In the genomic region with DNA sequence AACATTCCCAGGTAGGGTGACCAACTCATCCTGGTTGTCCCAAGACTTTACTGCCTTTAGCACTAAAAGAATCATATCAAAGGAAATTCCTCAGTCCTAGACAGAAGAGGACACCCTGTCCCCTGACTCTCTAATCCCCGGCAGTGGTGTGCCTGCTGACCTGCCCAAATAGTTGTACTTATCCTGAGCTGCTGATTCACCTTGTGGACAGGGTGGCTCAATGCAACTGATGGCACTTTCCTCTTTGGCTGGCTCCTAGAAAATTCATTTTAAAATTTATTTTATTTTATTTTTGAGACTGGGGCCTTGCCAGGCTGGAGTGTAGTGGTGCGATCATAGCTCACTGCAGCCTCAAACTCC, we compare ENCODE assay signal across 12 cellular contexts.
A peak's percentile ranks its signal among the peaks of the same experiment; 100 is the strongest.
DNase-seq lines count a peak whose midpoint lies in the region; ATAC-seq, FAIRE-seq and TF ChIP-seq lines count a peak whose summit lies in the region.
"Had no signal": no experiment of that assay in that cellular context is flagged by ENCODE, and none has a peak within 500 bp of the region (broad histone marks: within the 10 kb centered on the region; RNA-seq: fewer than 3 reads in every experiment).

No MANE protein-coding gene starts in this region.

- POLR2A ChIA-PET in OCI-LY7 (lab: Charles Lee) = interaction anchor here (1.2 kb wide), 1 partner anchor 10 kb away, joined by 6 read pairs; no protein-coding TSS in a partner anchor

- H3K4me3 Mint-ChIP-seq in HFFc6 = no peak overlapping the region
- H3K4me3 Mint-ChIP-seq: activated T-cell treated with anti-CD3 and anti-CD28 coated beads, Interleukin-2, amount 50 U/mL, for 72 hours had no signal

- no peaks in the 10 kb centered on the region for H3K36me3 ChIP-seq in keratinocyte (ENCODE audit: control insufficient read depth in 2 of 2, extremely low read depth in 1 of 2, insufficient read depth in 2 of 2, low read length in 2 of 2)
- H3K36me3 ChIP-seq in subcutaneous abdominal adipose tissue (ENCODE audit: control insufficient read depth in 5 of 5, insufficient read depth in 5 of 5, low read length in 5 of 5) = no peaks in the 10 kb centered on the region
- no peaks in the 10 kb centered on the region for H3K36me3 ChIP-seq in OCI-LY7 (ENCODE audit: insufficient read depth, low read length)
- H3K36me3 ChIP-seq: BLaER1 treated with 17β-estradiol and CSF1 and Interleukin-3, amounts not matched to agents 10 nM and 100 nM had no signal

- peaks cover 60% of the 10 kb centered on the region for H3K4me1 ChIP-seq in keratinocyte (ENCODE audit: control insufficient read depth, extremely low read depth, insufficient read depth, low read length)
- peaks cover 11 to 39% (median 21%) of the 10 kb centered on the region in 5 donors for H3K4me1 ChIP-seq in subcutaneous abdominal adipose tissue (ENCODE audit: control insufficient read depth in 5 of 5, insufficient read depth in 5 of 5, low read length in 5 of 5)
- no peaks in the 10 kb centered on the region for H3K4me1 ChIP-seq in OCI-LY7 (ENCODE audit: insufficient read depth, low read length, poor library complexity, severe bottlenecking)

- H3K27me3 Mint-ChIP-seq in HFFc6 (ENCODE audit: insufficient read depth) = peaks cover 32% of the 10 kb centered on the region

- peak; percentile 63 for FAIRE-seq in keratinocyte (lab: Jason Lieb, UNC)

- H3K9me3 ChIP-seq in keratinocyte (ENCODE audit: control insufficient read depth, low read depth, low read length) (no peaks in the 10 kb centered on the region), subcutaneous abdominal adipose tissue (ENCODE audit: control insufficient read depth in 5 of 5, low read length in 5 of 5) (no peaks in the 10 kb centered on the region), OCI-LY7 (ENCODE audit: low read length) (no peaks in the 10 kb centered on the region)
- H3K9me3 ChIP-seq: BLaER1 treated with 17β-estradiol and CSF1 and Interleukin-3, amounts not matched to agents 10 nM and 100 nM had no signal

- H2AFZ ChIP-seq in keratinocyte (ENCODE audit: control insufficient read depth, low read length) (no peak overlapping the region), OCI-LY7 (ENCODE audit: low read length) (no peak overlapping the region)

- peaks cover 38% of the 10 kb centered on the region for H3K4me1 Mint-ChIP-seq in HFFc6 (ENCODE audit: low read depth)

- no peaks in the 10 kb centered on the region for H3K9me1 ChIP-seq in keratinocyte (ENCODE audit: control insufficient read depth, extremely low read depth, insufficient read depth, low read length)

- dilution Hi-C loops in keratinocyte (cut with MboI; ENCODE audit: extremely low pct_ligation_motif_present, low sequenced_read_pairs) = no loop called here

- no peak for ATAC-seq in GM19351 (IDR thresholded peaks at IDR 0.05; ENCODE audit: unreplicated experiment)
- ATAC-seq: activated T-cell treated with anti-CD3 and anti-CD28 coated beads, Interleukin-2, amount 50 U/mL, for 72 hours had no signal

- H3K9me3 Mint-ChIP-seq in HFFc6 = no peaks in the 10 kb centered on the region
- H3K9me3 Mint-ChIP-seq: activated T-cell treated with anti-CD3 and anti-CD28 coated beads, Interleukin-2, amount 50 U/mL, for 72 hours had no signal

- peak overlapping the region; percentile 22 for H3K4me2 ChIP-seq in keratinocyte (ENCODE audit: control insufficient read depth, extremely low read depth, insufficient read depth, low read depth, low read length)
- no peak overlapping the region for H3K4me2 ChIP-seq in OCI-LY7 (ENCODE audit: low read length)
- H3K4me2 ChIP-seq: BLaER1 treated with 17β-estradiol and CSF1 and Interleukin-3, amounts not matched to agents 10 nM and 100 nM had no signal

- no peaks in the 10 kb centered on the region for H3K27me3 ChIP-seq in keratinocyte (ENCODE audit: control insufficient read depth, extremely low read depth, insufficient read depth, low read length)
- H3K27me3 ChIP-seq in subcutaneous abdominal adipose tissue (ENCODE audit: control insufficient read depth in 5 of 5, insufficient read depth in 4 of 5, low read length in 5 of 5) = no peaks in the 10 kb centered on the region
- H3K27me3 ChIP-seq: BLaER1 treated with 17β-estradiol and CSF1 and Interleukin-3, amounts not matched to agents 10 nM and 100 nM had no signal

- H3K4me3 ChIP-seq in coronary artery (peak overlapping the region; percentile 49), keratinocyte (ENCODE audit: control insufficient read depth in 2 of 3, extremely low read depth in 1 of 3, insufficient read depth in 2 of 3, low read depth in 1 of 3, low read length in 3 of 3) (no peak overlapping the region), subcutaneous abdominal adipose tissue (ENCODE audit: low read depth in 1 of 5, low read length in 5 of 5) (no peak overlapping the region), OCI-LY7 (ENCODE audit: low read depth, low read length, poor library complexity, severe bottlenecking) (no peak overlapping the region)
- H3K4me3 ChIP-seq: BLaER1 treated with 17β-estradiol and CSF1 and Interleukin-3, amounts not matched to agents 10 nM and 100 nM had no signal

- CTCF ChIA-PET in OCI-LY7 (lab: Charles Lee; ENCODE audit: unreplicated experiment) = no interaction called here

- DNase-seq in HFFc6 = no peak
- DNase-seq in coronary artery (ENCODE audit: low spot score) = no peak
- DNase-seq in keratinocyte (ENCODE audit: low read depth, low spot score) = no peak
- no peak for DNase-seq in OCI-LY7 (ENCODE audit: low spot score)
- no peak for DNase-seq in NCI-H510A treated with DMSO at 0.1 percent for 48 hours (lab: John Stamatoyannopoulos, UW)
- DNase-seq in amygdala (lab: John Stamatoyannopoulos, UW) = no peak
- DNase-seq: activated T-cell treated with anti-CD3 and anti-CD28 coated beads, Interleukin-2, amount 50 U/mL, for 72 hours; GDM1; KG1 had no signal

- peak overlapping the region; percentile 93 to 96 for H3K27ac ChIP-seq in coronary artery
- peak overlapping the region; percentile 98 for H3K27ac ChIP-seq in keratinocyte (ENCODE audit: control insufficient read depth, insufficient read depth, low read length)
- peak overlapping the region; percentile 91 for H3K27ac ChIP-seq in subcutaneous abdominal adipose tissue (ENCODE audit: low read depth, low read length)
- H3K27ac ChIP-seq in OCI-LY7 (ENCODE audit: low read depth, low read length, poor library complexity, severe bottlenecking) = no peak overlapping the region
- H3K27ac ChIP-seq: BLaER1 treated with 17β-estradiol and CSF1 and Interleukin-3, amounts not matched to agents 10 nM and 100 nM had no signal

- TF ChIP-seq CTCF in HFFc6 (IDR thresholded peaks at IDR 0.05) = peak; percentile 29; the same call in 1 of the 2 replicates
- TF ChIP-seq CTCF in coronary artery (IDR thresholded peaks at IDR 0.05) = no peak
- TF ChIP-seq CTCF in keratinocyte (optimal IDR thresholded peaks at IDR 0.05 in 1 of 3, IDR thresholded peaks at IDR 0.05 in 1 of 3, conservative IDR thresholded peaks at IDR 0.05 in 1 of 3; ENCODE audit: extremely low read depth in 1 of 3, insufficient read depth in 2 of 3, low read length in 3 of 3) = peak; percentile 14 to 65 (median 31)
- no peak for TF ChIP-seq CTCF in OCI-LY7 (conservative IDR thresholded peaks at IDR 0.05; ENCODE audit: low read length)

- H3K79me2 ChIP-seq in keratinocyte (ENCODE audit: control insufficient read depth, insufficient read depth, low read length) = no peaks in the 10 kb centered on the region
- H3K79me2 ChIP-seq in OCI-LY7 (ENCODE audit: insufficient read depth, low read depth, low read length) = no peaks in the 10 kb centered on the region

- H4K20me1 ChIP-seq in keratinocyte (ENCODE audit: control insufficient read depth, extremely low read depth, insufficient read depth, low read length) (no peaks in the 10 kb centered on the region), OCI-LY7 (ENCODE audit: insufficient read depth, low read length) (no peaks in the 10 kb centered on the region)
- H4K20me1 ChIP-seq: BLaER1 treated with 17β-estradiol and CSF1 and Interleukin-3, amounts not matched to agents 10 nM and 100 nM had no signal

- H3K27ac Mint-ChIP-seq in HFFc6 = no peak overlapping the region

- no TSS peak for BruUV-seq in OCI-LY7 (replicated peaks; lab: Mats Ljungman, UMichigan)

- H3K9ac ChIP-seq in keratinocyte (ENCODE audit: control insufficient read depth, extremely low read depth, insufficient read depth, low read length) = peak overlapping the region; percentile 64
- H3K9ac ChIP-seq in subcutaneous abdominal adipose tissue (ENCODE audit: low read length in 5 of 5) = peak overlapping the region in 4 of 5 donors; percentile 21 to 73 (median 51)
- H3K9ac ChIP-seq: BLaER1 treated with 17β-estradiol and CSF1 and Interleukin-3, amounts not matched to agents 10 nM and 100 nM had no signal

- no peaks in the 10 kb centered on the region for H3K36me3 Mint-ChIP-seq in HFFc6 (ENCODE audit: low read depth)

- H3K9me2 ChIP-seq in OCI-LY7 (ENCODE audit: insufficient read depth, low read length) = no peaks in the 10 kb centered on the region

- intact Hi-C loops in OCI-LY7 (cut with micrococcal nuclease; ENCODE audit: unreplicated experiment) = no loop called here

Comparison
In these comparisons a context has a peak if more than half of its experiments do, and no peak if none do; other contexts are left out.
1. CTCF ChIP-seq: peak in HFFc6 (single experiment) and keratinocyte (3 of 3); none in coronary artery (single experiment) and OCI-LY7 (single experiment).